ENCODE assay signal across 14 cellular contexts in genomic region chr3:58793052-58793451, GRCh38.
DNase-seq lines count a peak whose midpoint lies in the region; TF ChIP-seq lines count a peak whose summit lies in the region.
"Had no signal": no experiment of that assay in that cellular context is flagged by ENCODE, and none has a peak within 500 bp of the region (broad histone marks: within the 10 kb centered on the region; RNA-seq: fewer than 3 reads in every experiment).

No MANE protein-coding gene starts in this region.

- H3T11ph ChIP-seq in H9 (ENCODE audit: low read length): no peak overlapping the region

- no peaks in the 10 kb centered on the region for H3K79me1 ChIP-seq in H9 (ENCODE audit: insufficient read depth, low read depth, low read length, poor library complexity, severe bottlenecking)

- H3K9ac ChIP-seq in H9 (ENCODE audit: extremely low read depth, insufficient read length, low read length): no peak overlapping the region

- H2BK20ac ChIP-seq in H9 (ENCODE audit: low read depth, low read length, poor library complexity, severe bottlenecking): no peak overlapping the region

- no peak overlapping the region for H3K4me2 ChIP-seq in H9 (ENCODE audit: insufficient read depth, insufficient read length, low read length)

- H3K23me2 ChIP-seq in H9 (ENCODE audit: insufficient read length, low read depth, low read length, poor library complexity, severe bottlenecking): no peaks in the 10 kb centered on the region

- H2BK12ac ChIP-seq in H9 (ENCODE audit: insufficient read length, low read depth, low read length): no peak overlapping the region

- no peak overlapping the region for H3K23ac ChIP-seq in H9 (ENCODE audit: insufficient read length, low read depth, low read length)

- no peak overlapping the region for H3K4ac ChIP-seq in H9 (ENCODE audit: low read depth, low read length)

- no peak overlapping the region for H4K5ac ChIP-seq in H9 (ENCODE audit: insufficient read length, low read depth, low read length)

- WGBS in H9 (ENCODE audit: extremely low coverage, insufficient read length, low lambda C conversion rate): 100% methylated on average over 2 of the region's 2 CpGs

- H3K4me3 ChIP-seq in epithelial cell of esophagus (ENCODE audit: low read length): no peak overlapping the region
- no peak overlapping the region for H3K4me3 ChIP-seq in retinal pigment epithelial cell (ENCODE audit: low read length)

- peaks cover 0 to 9% (median 0%) of the 10 kb centered on the region in 3 experiments; a peak in 2 of 7 replicates for H3K36me3 Mint-ChIP-seq in H9 (ENCODE audit: insufficient read depth in 1 of 3, low read depth in 3 of 3)
- H3K36me3 Mint-ChIP-seq: CD8-positive, alpha-beta T cell had no signal

- no peak overlapping the region for H2AFZ ChIP-seq in H9 (ENCODE audit: low read length)

- H3K9me3 Mint-ChIP-seq in H9: no peaks in the 10 kb centered on the region
- H3K9me3 Mint-ChIP-seq: CD8-positive, alpha-beta T cell had no signal

- H3K27me3 ChIP-seq in H9 (ENCODE audit: insufficient read depth, low read length): no peaks in the 10 kb centered on the region
- H3K27me3 ChIP-seq: BE2C had no signal

- no peak overlapping the region for H2BK15ac ChIP-seq in H9 (ENCODE audit: low read depth, low read length)

- no peaks in the 10 kb centered on the region for H3K4me1 ChIP-seq in H9 (ENCODE audit: insufficient read depth, low read length)
- H3K4me1 ChIP-seq: BE2C had no signal

- H3K27me3 Mint-ChIP-seq in H9 (ENCODE audit: low read depth): no peaks in the 10 kb centered on the region

- H3K4me1 Mint-ChIP-seq in H9: peaks cover 12 to 15% of the 10 kb centered on the region in 2 experiments

- H3K27ac ChIP-seq in H9 (ENCODE audit: insufficient read length, low read depth, low read length): no peak overlapping the region

- TF ChIP-seq CTCF in epithelial cell of esophagus (IDR thresholded peaks at IDR 0.05; ENCODE audit: insufficient read depth, low read depth, low read length, missing control alignments): no peak
- TF ChIP-seq CTCF in retinal pigment epithelial cell (conservative IDR thresholded peaks at IDR 0.05; ENCODE audit: low read depth, low read length): no peak
- TF ChIP-seq CTCF in GM13976 (IDR thresholded peaks at IDR 0.05; ENCODE audit: borderline replicate concordance, control extremely low read depth, extremely low read depth, insufficient read depth, missing control alignments): no peak
- TF ChIP-seq CTCF in H9 (conservative IDR thresholded peaks at IDR 0.05): no peak

- no peak overlapping the region for H3K27ac Mint-ChIP-seq in H9
- H3K27ac Mint-ChIP-seq: CD8-positive, alpha-beta T cell had no signal

- H3K79me2 ChIP-seq in H9 (ENCODE audit: insufficient read depth, low read length): no peaks in the 10 kb centered on the region

- no peak overlapping the region for H2BK120ac ChIP-seq in H9 (ENCODE audit: low read depth, low read length, poor library complexity, severe bottlenecking)

- H3K9me3 ChIP-seq in H9 (ENCODE audit: control insufficient read depth, low read depth, low read length): no peaks in the 10 kb centered on the region
- H3K9me3 ChIP-seq: BE2C had no signal

- no peaks in the 10 kb centered on the region for H4K20me1 ChIP-seq in H9 (ENCODE audit: control insufficient read depth, insufficient read depth, insufficient read length)

- no peak overlapping the region for H2BK5ac ChIP-seq in H9 (ENCODE audit: insufficient read length, low read length)

- no peak overlapping the region for H4K91ac ChIP-seq in H9 (ENCODE audit: insufficient read length, low read depth, low read length)

- no peak overlapping the region for H4K8ac ChIP-seq in H9 (replicated peaks; ENCODE audit: insufficient read length, low read depth, low read length)

- no peak overlapping the region for H3K56ac ChIP-seq in H9 (ENCODE audit: insufficient read length, low read depth, low read length)

- H3K4me3 Mint-ChIP-seq in H9: no peak overlapping the region
- H3K4me3 Mint-ChIP-seq: CD8-positive, alpha-beta T cell had no signal

- DNase-seq in EH (ENCODE audit: low read depth): peak; percentile 16
- peak; percentile 9 for DNase-seq in RKO (ENCODE audit: low spot score)
- peak; percentile 11 for DNase-seq in epithelial cell of esophagus (ENCODE audit: low read depth)
- peak; percentile 27 for DNase-seq in retinal pigment epithelial cell (ENCODE audit: low read depth)
- DNase-seq in GM13976 (ENCODE audit: low spot score): no peak
- DNase-seq in H9: no peak
- no peak for DNase-seq in T-helper 1 cell
- DNase-seq: BE2C; CD8-positive, alpha-beta T cell; DMS 273 treated with DMSO at 0.1 percent for 48 hours; NCI-H146; NCI-H2081 treated with DMSO at 0.1 percent for 48 hours; NCI-H345; NCI-H526 treated with DMSO at 0.1 percent for 48 hours had no signal

- no peak overlapping the region for H3K14ac ChIP-seq in H9 (ENCODE audit: insufficient read depth, low read length)

- in situ Hi-C loops in GM13976 (cut with MboI; ENCODE audit: low sequenced_read_pairs, unreplicated experiment): no loop called here

- no peak overlapping the region for H3K18ac ChIP-seq in H9 (ENCODE audit: insufficient read length, low read depth, low read length)

- no peak overlapping the region for H2AK5ac ChIP-seq in H9 (ENCODE audit: insufficient read length, low read length)

Comparison
In these comparisons a context has a peak if more than half of its experiments do, and no peak if none do; other contexts are left out.
1. DNase-seq: peak in EH (single experiment), RKO (single experiment), epithelial cell of esophagus (single experiment) and retinal pigment epithelial cell (single experiment); none in GM13976 (single experiment), H9 (single experiment) and T-helper 1 cell (0 of 5).